In the genomic region with DNA sequence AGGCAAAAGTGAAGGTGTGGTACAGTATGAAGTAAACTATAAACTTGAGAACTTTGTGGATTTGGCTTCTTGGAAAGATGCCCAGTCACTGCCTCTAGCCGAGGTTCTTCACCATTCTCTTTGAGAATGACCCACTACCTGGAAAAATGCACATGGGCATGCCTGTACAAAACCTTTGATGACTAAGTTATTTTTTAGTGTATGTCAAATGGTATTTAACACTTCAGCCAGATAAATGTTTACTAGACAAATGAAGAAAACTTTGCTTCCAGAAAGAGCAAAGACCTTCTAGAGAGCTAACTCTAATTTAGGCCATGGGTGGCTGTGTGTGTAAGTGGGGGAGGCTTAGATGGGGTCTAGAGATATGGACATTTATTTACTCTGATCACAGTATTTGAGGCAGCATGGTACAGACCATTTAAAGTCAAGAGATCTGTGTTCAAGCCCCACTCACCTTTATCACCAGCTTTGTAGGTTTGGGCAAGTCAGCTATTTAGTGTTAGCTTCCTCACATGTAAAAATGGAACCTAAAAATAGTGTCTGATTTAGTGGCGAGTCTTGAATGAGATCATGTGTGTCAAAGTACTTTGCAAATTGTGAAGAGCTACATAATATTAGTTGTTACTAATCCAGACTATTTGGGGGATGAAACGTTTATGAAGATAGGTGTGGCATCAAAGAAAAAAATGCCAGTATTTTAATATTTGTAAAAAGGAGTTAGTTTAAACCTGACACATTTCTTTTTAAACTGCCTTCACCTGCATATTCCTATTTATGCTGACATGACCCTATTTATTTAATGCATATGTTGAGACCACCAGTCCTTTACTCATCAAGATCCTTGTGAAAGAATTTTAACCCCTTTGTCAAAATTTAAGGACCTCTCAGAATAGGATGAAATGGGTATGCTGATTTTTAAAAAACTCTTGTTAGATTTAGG, we compare ENCODE assay signal across 1 cellular context.
TF ChIP-seq lines count a peak whose summit lies in the region.

No MANE protein-coding gene starts in this region.

TF ChIP-seq in K562, 482 proteins besides CTCF, POLR2A, EP300 and RAD21 (continued from another document and continues in another):
- TF ChIP-seq TGIF2 (CRISPR knock-in tag; IDR thresholded peaks at IDR 0.05): no peak
- TF ChIP-seq, protein P1, sequence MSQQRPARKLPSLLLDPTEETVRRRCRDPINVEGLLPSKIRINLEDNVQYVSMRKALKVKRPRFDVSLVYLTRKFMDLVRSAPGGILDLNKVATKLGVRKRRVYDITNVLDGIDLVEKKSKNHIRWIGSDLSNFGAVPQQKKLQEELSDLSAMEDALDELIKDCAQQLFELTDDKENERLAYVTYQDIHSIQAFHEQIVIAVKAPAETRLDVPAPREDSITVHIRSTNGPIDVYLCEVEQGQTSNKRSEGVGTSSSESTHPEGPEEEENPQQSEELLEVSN (IDR thresholded peaks at IDR 0.05; ENCODE audit: borderline replicate concordance in 1 of 2, extremely low read depth in 1 of 2, insufficient read depth in 1 of 2, insufficient read length in 1 of 2, low read depth in 1 of 2, low read length in 1 of 2, poor library complexity in 1 of 2, severe bottlenecking in 1 of 2): no peak
- TF ChIP-seq, protein P2, sequence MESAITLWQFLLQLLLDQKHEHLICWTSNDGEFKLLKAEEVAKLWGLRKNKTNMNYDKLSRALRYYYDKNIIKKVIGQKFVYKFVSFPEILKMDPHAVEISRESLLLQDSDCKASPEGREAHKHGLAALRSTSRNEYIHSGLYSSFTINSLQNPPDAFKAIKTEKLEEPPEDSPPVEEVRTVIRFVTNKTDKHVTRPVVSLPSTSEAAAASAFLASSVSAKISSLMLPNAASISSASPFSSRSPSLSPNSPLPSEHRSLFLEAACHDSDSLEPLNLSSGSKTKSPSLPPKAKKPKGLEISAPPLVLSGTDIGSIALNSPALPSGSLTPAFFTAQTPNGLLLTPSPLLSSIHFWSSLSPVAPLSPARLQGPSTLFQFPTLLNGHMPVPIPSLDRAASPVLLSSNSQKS (CRISPR knock-in tag; IDR thresholded peaks at IDR 0.05): no peak
- TF ChIP-seq, protein P3, sequence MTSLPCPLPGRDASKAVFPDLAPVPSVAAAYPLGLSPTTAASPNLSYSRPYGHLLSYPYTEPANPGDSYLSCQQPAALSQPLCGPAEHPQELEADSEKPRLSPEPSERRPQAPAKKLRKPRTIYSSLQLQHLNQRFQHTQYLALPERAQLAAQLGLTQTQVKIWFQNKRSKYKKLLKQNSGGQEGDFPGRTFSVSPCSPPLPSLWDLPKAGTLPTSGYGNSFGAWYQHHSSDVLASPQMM (CRISPR knock-in tag; IDR thresholded peaks at IDR 0.05): no peak
- TF ChIP-seq, protein P4, sequence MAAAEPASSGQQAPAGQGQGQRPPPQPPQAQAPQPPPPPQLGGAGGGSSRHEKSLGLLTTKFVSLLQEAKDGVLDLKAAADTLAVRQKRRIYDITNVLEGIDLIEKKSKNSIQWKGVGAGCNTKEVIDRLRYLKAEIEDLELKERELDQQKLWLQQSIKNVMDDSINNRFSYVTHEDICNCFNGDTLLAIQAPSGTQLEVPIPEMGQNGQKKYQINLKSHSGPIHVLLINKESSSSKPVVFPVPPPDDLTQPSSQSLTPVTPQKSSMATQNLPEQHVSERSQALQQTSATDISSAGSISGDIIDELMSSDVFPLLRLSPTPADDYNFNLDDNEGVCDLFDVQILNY (CRISPR knock-in tag; IDR thresholded peaks at IDR 0.05): no peak
- no peak for TF ChIP-seq HIVEP1 (CRISPR knock-in tag; IDR thresholded peaks at IDR 0.05)
- no peak for TF ChIP-seq TCF3 (CRISPR knock-in tag; IDR thresholded peaks at IDR 0.05)
- TF ChIP-seq, protein P5, sequence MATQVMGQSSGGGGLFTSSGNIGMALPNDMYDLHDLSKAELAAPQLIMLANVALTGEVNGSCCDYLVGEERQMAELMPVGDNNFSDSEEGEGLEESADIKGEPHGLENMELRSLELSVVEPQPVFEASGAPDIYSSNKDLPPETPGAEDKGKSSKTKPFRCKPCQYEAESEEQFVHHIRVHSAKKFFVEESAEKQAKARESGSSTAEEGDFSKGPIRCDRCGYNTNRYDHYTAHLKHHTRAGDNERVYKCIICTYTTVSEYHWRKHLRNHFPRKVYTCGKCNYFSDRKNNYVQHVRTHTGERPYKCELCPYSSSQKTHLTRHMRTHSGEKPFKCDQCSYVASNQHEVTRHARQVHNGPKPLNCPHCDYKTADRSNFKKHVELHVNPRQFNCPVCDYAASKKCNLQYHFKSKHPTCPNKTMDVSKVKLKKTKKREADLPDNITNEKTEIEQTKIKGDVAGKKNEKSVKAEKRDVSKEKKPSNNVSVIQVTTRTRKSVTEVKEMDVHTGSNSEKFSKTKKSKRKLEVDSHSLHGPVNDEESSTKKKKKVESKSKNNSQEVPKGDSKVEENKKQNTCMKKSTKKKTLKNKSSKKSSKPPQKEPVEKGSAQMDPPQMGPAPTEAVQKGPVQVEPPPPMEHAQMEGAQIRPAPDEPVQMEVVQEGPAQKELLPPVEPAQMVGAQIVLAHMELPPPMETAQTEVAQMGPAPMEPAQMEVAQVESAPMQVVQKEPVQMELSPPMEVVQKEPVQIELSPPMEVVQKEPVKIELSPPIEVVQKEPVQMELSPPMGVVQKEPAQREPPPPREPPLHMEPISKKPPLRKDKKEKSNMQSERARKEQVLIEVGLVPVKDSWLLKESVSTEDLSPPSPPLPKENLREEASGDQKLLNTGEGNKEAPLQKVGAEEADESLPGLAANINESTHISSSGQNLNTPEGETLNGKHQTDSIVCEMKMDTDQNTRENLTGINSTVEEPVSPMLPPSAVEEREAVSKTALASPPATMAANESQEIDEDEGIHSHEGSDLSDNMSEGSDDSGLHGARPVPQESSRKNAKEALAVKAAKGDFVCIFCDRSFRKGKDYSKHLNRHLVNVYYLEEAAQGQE (CRISPR knock-in tag; IDR thresholded peaks at IDR 0.05; ENCODE audit: low read depth): no peak
- TF ChIP-seq, protein P6, sequence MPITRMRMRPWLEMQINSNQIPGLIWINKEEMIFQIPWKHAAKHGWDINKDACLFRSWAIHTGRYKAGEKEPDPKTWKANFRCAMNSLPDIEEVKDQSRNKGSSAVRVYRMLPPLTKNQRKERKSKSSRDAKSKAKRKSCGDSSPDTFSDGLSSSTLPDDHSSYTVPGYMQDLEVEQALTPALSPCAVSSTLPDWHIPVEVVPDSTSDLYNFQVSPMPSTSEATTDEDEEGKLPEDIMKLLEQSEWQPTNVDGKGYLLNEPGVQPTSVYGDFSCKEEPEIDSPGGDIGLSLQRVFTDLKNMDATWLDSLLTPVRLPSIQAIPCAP (CRISPR knock-in tag; IDR thresholded peaks at IDR 0.05; ENCODE audit: borderline replicate concordance): no peak
- no peak for TF ChIP-seq STAG1 (CRISPR knock-in tag; IDR thresholded peaks at IDR 0.05; ENCODE audit: borderline replicate concordance)
- no peak for TF ChIP-seq SPI1 (IDR thresholded peaks at IDR 0.05; ENCODE audit: borderline replicate concordance, low read depth, low read length)
- TF ChIP-seq MTA2 (IDR thresholded peaks at IDR 0.05; ENCODE audit: low read depth): no peak
- no peak for TF ChIP-seq ZNF445 (CRISPR knock-in tag; IDR thresholded peaks at IDR 0.05; ENCODE audit: low read depth)
- TF ChIP-seq KDM2B (CRISPR knock-in tag; IDR thresholded peaks at IDR 0.05): no peak
- no peak for TF ChIP-seq IRF2 (CRISPR knock-in tag; IDR thresholded peaks at IDR 0.05)
- TF ChIP-seq, protein P7, sequence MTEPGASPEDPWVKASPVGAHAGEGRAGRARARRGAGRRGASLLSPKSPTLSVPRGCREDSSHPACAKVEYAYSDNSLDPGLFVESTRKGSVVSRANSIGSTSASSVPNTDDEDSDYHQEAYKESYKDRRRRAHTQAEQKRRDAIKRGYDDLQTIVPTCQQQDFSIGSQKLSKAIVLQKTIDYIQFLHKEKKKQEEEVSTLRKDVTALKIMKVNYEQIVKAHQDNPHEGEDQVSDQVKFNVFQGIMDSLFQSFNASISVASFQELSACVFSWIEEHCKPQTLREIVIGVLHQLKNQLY (CRISPR knock-in tag; conservative IDR thresholded peaks at IDR 0.05): no peak
- TF ChIP-seq ZSCAN32 (CRISPR knock-in tag; IDR thresholded peaks at IDR 0.05): no peak
- TF ChIP-seq SMC3 (conservative IDR thresholded peaks at IDR 0.05; ENCODE audit: insufficient read depth, low read depth, low read length): no peak
- no peak for TF ChIP-seq ARHGAP35 (IDR thresholded peaks at IDR 0.05; ENCODE audit: partially characterized antibody)
- TF ChIP-seq RFX7 (CRISPR knock-in tag; IDR thresholded peaks at IDR 0.05): no peak
- TF ChIP-seq ZKSCAN8 (CRISPR knock-in tag; IDR thresholded peaks at IDR 0.05): no peak
- no peak for TF ChIP-seq BRD9 (IDR thresholded peaks at IDR 0.05; ENCODE audit: low read depth, partially characterized antibody)
- TF ChIP-seq, protein P8, sequence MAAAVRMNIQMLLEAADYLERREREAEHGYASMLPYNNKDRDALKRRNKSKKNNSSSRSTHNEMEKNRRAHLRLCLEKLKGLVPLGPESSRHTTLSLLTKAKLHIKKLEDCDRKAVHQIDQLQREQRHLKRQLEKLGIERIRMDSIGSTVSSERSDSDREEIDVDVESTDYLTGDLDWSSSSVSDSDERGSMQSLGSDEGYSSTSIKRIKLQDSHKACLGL (CRISPR knock-in tag; IDR thresholded peaks at IDR 0.05; ENCODE audit: borderline replicate concordance, poor library complexity, severe bottlenecking): no peak
- no peak for TF ChIP-seq HOXB6 (CRISPR knock-in tag; IDR thresholded peaks at IDR 0.05; ENCODE audit: borderline replicate concordance)
- TF ChIP-seq FOXA3 (CRISPR knock-in tag; conservative IDR thresholded peaks at IDR 0.05 in 1 of 2, IDR thresholded peaks at IDR 0.05 in 1 of 2): 0 out of 4 replicates have a peak, but pooled peaks of 1 of the 2 experiments have one; percentile 11
- TF ChIP-seq, protein P9, sequence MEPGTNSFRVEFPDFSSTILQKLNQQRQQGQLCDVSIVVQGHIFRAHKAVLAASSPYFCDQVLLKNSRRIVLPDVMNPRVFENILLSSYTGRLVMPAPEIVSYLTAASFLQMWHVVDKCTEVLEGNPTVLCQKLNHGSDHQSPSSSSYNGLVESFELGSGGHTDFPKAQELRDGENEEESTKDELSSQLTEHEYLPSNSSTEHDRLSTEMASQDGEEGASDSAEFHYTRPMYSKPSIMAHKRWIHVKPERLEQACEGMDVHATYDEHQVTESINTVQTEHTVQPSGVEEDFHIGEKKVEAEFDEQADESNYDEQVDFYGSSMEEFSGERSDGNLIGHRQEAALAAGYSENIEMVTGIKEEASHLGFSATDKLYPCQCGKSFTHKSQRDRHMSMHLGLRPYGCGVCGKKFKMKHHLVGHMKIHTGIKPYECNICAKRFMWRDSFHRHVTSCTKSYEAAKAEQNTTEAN (CRISPR knock-in tag; IDR thresholded peaks at IDR 0.05): 0 out of 2 replicates have a peak, but pooled peaks have one; percentile 41
- no peak for TF ChIP-seq HNRNPH1 (optimal IDR thresholded peaks at IDR 0.05; ENCODE audit: low read depth, low read length)
- TF ChIP-seq, protein P10, sequence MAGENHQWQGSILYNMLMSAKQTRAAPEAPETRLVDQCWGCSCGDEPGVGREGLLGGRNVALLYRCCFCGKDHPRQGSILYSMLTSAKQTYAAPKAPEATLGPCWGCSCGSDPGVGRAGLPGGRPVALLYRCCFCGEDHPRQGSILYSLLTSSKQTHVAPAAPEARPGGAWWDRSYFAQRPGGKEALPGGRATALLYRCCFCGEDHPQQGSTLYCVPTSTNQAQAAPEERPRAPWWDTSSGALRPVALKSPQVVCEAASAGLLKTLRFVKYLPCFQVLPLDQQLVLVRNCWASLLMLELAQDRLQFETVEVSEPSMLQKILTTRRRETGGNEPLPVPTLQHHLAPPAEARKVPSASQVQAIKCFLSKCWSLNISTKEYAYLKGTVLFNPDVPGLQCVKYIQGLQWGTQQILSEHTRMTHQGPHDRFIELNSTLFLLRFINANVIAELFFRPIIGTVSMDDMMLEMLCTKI (IDR thresholded peaks at IDR 0.05; ENCODE audit: partially characterized antibody): no peak
- TF ChIP-seq SMARCB1 (IDR thresholded peaks at IDR 0.05; ENCODE audit: insufficient read length, low read depth): peak; percentile 33
- no peak for TF ChIP-seq ELF1 (tag; IDR thresholded peaks at IDR 0.05)
- no peak for TF ChIP-seq ZNF3 (CRISPR knock-in tag; IDR thresholded peaks at IDR 0.05)
- no peak for TF ChIP-seq HMG20B (CRISPR knock-in tag; IDR thresholded peaks at IDR 0.05)
- TF ChIP-seq ZNF239 (CRISPR knock-in tag; IDR thresholded peaks at IDR 0.05): no peak
- TF ChIP-seq PHF20 (IDR thresholded peaks at IDR 0.05; ENCODE audit: partially characterized antibody): no peak
- TF ChIP-seq, protein P11, sequence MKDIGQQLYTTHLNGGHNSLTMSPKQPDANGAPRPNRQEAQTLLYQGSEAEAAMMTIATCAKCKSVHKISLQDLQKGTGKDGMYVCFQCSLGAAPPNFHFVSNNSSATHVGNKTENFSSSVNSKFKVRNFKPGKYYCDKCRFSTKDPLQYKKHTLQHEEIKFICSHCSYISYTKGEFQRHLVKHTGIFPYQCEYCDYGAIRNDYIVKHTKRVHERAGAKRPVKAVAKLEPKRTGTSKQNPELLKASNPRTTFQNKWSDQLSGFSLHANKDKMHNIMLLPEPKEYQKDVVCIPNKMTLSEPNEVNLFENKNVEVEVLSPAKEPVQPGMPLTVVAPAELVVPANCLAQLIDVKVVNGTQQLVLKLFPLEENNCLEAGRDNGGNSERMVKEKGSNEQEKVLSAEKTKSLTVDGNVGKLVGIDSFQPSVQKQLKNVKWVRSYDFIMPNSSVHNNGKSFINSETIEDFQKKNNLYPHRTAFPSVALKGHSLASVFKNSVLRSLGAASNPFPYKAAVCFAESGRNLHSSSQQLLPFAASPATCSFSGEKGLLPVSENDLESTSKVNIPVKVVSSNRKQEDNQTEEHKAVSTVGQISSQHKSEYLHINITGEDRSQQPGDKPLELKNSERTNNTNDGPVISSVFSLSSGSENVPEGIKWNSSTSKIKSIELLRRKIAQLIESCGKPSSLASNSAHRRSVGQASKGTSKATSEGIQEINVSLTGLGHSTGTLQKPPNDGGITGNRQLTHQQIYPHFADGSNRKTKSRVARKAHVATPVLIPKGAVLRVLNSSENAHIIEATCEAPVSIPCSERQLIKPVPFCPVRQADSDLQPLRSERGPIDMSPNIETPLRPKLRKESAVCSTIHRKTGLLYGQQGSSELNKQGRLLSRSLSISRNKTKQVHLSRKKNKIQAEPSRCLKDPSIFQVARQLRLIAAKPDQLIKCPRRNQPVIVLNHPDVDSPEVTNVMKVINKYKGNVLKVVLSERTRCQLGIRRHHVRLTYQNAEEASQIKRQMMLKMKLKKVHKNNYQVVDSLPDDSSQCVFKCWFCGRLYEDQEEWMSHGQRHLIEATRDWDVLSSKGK (CRISPR knock-in tag; IDR thresholded peaks at IDR 0.05): no peak
- TF ChIP-seq EGR1 (conservative IDR thresholded peaks at IDR 0.05): no peak
- peak; percentile 81 for TF ChIP-seq C11orf30 (IDR thresholded peaks at IDR 0.05; ENCODE audit: low read depth)
- TF ChIP-seq RHOXF2B (CRISPR knock-in tag; conservative IDR thresholded peaks at IDR 0.05): no peak
- TF ChIP-seq THRAP3 (IDR thresholded peaks at IDR 0.05; ENCODE audit: borderline replicate concordance): no peak
- no peak for TF ChIP-seq SETDB1 (IDR thresholded peaks at IDR 0.05; ENCODE audit: low read length)
- no peak for TF ChIP-seq ZNF124 (CRISPR knock-in tag; IDR thresholded peaks at IDR 0.05)
- no peak for TF ChIP-seq CC2D1A (IDR thresholded peaks at IDR 0.05)
